In the genomic region with DNA sequence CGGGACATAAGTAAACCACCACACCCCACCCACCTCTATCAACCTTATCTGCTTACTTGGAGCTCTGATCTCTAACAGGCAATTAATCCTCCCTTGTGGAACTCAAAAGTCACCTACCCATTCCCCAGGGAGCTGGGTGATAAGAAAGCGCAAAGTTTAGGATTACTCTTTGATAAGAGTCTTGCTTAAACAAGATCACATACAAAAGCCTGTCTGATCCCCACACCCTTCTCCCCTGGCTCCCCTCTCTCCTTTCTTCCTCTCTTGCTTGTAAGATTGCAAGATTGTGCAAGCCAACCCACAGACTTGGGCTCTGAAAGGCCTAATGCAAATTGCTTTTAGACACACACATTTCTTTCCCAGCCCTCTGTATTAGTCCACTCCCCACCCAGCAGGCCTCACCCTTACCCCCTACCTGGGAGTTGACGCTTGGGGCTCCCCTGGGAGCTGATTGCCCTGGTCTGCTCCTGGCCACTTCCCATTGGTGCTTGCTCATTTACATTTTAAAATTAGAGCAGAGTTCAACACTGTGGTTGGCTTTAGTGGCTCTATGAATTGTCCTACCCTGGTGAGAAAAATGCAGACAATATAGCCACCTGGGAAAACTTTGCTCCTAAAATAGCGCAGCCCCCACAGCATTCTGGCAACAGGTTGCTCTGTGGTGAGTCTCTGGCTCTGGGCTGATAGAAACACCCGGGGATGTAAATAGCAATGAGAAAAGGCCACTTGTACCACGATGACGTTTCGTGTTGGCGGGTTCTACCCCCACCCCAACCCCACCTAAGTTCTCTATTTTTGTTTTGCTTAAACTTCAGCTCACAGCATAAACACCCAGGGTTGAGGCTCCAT, we compare ENCODE assay signal across 1 cellular context.
TF ChIP-seq lines count a peak whose summit lies in the region.

No MANE protein-coding gene starts in this region.

TF ChIP-seq in HepG2, 621 proteins besides CTCF, POLR2A, EP300 and RAD21 (continued from another document and continues in another):
- TF ChIP-seq THYN1 (CRISPR knock-in tag; IDR thresholded peaks at IDR 0.05; ENCODE audit: borderline replicate concordance, low read depth) (no peak), SALL1 (CRISPR knock-in tag; IDR thresholded peaks at IDR 0.05) (peak; percentile 37), BCL6 (CRISPR knock-in tag; IDR thresholded peaks at IDR 0.05) (peak; percentile 72), ZNF501 (CRISPR knock-in tag; IDR thresholded peaks at IDR 0.05) (0 out of 2 replicates have a peak, but pooled peaks have one; percentile 25), ZNF674 (CRISPR knock-in tag; IDR thresholded peaks at IDR 0.05; ENCODE audit: low read depth) (no peak), ZNF382 (CRISPR knock-in tag; IDR thresholded peaks at IDR 0.05; ENCODE audit: borderline replicate concordance) (no peak), KDM5A (IDR thresholded peaks at IDR 0.05; ENCODE audit: borderline replicate concordance, low read length) (no peak), ZNF839 (CRISPR knock-in tag; IDR thresholded peaks at IDR 0.05; ENCODE audit: borderline replicate concordance) (no peak), ZNF558 (CRISPR knock-in tag; IDR thresholded peaks at IDR 0.05; ENCODE audit: borderline replicate concordance) (peak; percentile 52; the same call in 1 of the 2 replicates), RFX3 (CRISPR knock-in tag; IDR thresholded peaks at IDR 0.05) (no peak), HMG20A (CRISPR knock-in tag; IDR thresholded peaks at IDR 0.05; ENCODE audit: borderline replicate concordance) (no peak; the same call in 1 of the 2 replicates), ZNF556 (CRISPR knock-in tag; IDR thresholded peaks at IDR 0.05; ENCODE audit: borderline replicate concordance) (no peak), ZNF713 (CRISPR knock-in tag; IDR thresholded peaks at IDR 0.05) (no peak), ZFX (CRISPR knock-in tag; IDR thresholded peaks at IDR 0.05; ENCODE audit: low read depth) (peak; percentile 38; the same call in 1 of the 2 replicates), ZNF644 (CRISPR knock-in tag; IDR thresholded peaks at IDR 0.05; ENCODE audit: low read depth) (peak; percentile 70; the same call in 1 of the 2 replicates), ZEB1 (IDR thresholded peaks at IDR 0.05; ENCODE audit: insufficient replicate concordance, low read depth) (peak; percentile 84), CBX2 (IDR thresholded peaks at IDR 0.05; ENCODE audit: low read depth, low read length) (no peak), CBX2 (CRISPR knock-in tag; IDR thresholded peaks at IDR 0.05; ENCODE audit: low read depth) (no peak), RELA (CRISPR knock-in tag; IDR thresholded peaks at IDR 0.05) (0 out of 2 replicates have a peak, but pooled peaks have one; percentile 19), IKZF1 (IDR thresholded peaks at IDR 0.05) (no peak), ZIK1 (CRISPR knock-in tag; IDR thresholded peaks at IDR 0.05; ENCODE audit: borderline replicate concordance, low read depth) (0 out of 2 replicates have a peak, but pooled peaks have one; percentile 64), SOX6 (IDR thresholded peaks at IDR 0.05) (no peak), SOX6 (CRISPR knock-in tag; IDR thresholded peaks at IDR 0.05) (peak; percentile 95), ZNF124 (CRISPR knock-in tag; IDR thresholded peaks at IDR 0.05) (no peak), TBX3 (IDR thresholded peaks at IDR 0.05; ENCODE audit: borderline replicate concordance) (no peak), MXI1 (IDR thresholded peaks at IDR 0.05; ENCODE audit: borderline replicate concordance, low read depth, low read length) (no peak), NFE2 (CRISPR knock-in tag; IDR thresholded peaks at IDR 0.05) (no peak), ZMAT3 (CRISPR knock-in tag; conservative IDR thresholded peaks at IDR 0.05) (no peak), ZNF614 (CRISPR knock-in tag; IDR thresholded peaks at IDR 0.05; ENCODE audit: borderline replicate concordance) (no peak)
- TF ChIP-seq, protein P1, sequence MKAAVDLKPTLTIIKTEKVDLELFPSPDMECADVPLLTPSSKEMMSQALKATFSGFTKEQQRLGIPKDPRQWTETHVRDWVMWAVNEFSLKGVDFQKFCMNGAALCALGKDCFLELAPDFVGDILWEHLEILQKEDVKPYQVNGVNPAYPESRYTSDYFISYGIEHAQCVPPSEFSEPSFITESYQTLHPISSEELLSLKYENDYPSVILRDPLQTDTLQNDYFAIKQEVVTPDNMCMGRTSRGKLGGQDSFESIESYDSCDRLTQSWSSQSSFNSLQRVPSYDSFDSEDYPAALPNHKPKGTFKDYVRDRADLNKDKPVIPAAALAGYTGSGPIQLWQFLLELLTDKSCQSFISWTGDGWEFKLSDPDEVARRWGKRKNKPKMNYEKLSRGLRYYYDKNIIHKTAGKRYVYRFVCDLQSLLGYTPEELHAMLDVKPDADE (CRISPR knock-in tag; IDR thresholded peaks at IDR 0.05), result no peak
- TF ChIP-seq, protein P2, sequence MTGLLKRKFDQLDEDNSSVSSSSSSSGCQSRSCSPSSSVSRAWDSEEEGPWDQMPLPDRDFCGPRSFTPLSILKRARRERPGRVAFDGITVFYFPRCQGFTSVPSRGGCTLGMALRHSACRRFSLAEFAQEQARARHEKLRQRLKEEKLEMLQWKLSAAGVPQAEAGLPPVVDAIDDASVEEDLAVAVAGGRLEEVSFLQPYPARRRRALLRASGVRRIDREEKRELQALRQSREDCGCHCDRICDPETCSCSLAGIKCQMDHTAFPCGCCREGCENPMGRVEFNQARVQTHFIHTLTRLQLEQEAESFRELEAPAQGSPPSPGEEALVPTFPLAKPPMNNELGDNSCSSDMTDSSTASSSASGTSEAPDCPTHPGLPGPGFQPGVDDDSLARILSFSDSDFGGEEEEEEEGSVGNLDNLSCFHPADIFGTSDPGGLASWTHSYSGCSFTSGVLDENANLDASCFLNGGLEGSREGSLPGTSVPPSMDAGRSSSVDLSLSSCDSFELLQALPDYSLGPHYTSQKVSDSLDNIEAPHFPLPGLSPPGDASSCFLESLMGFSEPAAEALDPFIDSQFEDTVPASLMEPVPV (CRISPR knock-in tag; IDR thresholded peaks at IDR 0.05), result no peak
- TF ChIP-seq, protein P3, sequence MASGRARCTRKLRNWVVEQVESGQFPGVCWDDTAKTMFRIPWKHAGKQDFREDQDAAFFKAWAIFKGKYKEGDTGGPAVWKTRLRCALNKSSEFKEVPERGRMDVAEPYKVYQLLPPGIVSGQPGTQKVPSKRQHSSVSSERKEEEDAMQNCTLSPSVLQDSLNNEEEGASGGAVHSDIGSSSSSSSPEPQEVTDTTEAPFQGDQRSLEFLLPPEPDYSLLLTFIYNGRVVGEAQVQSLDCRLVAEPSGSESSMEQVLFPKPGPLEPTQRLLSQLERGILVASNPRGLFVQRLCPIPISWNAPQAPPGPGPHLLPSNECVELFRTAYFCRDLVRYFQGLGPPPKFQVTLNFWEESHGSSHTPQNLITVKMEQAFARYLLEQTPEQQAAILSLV (CRISPR knock-in tag; IDR thresholded peaks at IDR 0.05; ENCODE audit: borderline replicate concordance), result no peak
- TF ChIP-seq, protein P4, sequence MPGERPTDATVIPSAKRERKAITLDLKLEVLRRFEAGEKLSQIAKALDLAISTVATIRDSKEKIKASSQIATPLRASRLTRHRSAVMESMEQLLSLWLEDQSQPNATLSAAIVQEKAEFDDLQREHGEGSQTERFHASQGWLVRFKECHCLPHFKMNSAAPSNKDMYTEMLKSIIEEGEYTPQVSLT (CRISPR knock-in tag; IDR thresholded peaks at IDR 0.05; ENCODE audit: borderline replicate concordance, low read depth), result no peak
- TF ChIP-seq, protein P5, sequence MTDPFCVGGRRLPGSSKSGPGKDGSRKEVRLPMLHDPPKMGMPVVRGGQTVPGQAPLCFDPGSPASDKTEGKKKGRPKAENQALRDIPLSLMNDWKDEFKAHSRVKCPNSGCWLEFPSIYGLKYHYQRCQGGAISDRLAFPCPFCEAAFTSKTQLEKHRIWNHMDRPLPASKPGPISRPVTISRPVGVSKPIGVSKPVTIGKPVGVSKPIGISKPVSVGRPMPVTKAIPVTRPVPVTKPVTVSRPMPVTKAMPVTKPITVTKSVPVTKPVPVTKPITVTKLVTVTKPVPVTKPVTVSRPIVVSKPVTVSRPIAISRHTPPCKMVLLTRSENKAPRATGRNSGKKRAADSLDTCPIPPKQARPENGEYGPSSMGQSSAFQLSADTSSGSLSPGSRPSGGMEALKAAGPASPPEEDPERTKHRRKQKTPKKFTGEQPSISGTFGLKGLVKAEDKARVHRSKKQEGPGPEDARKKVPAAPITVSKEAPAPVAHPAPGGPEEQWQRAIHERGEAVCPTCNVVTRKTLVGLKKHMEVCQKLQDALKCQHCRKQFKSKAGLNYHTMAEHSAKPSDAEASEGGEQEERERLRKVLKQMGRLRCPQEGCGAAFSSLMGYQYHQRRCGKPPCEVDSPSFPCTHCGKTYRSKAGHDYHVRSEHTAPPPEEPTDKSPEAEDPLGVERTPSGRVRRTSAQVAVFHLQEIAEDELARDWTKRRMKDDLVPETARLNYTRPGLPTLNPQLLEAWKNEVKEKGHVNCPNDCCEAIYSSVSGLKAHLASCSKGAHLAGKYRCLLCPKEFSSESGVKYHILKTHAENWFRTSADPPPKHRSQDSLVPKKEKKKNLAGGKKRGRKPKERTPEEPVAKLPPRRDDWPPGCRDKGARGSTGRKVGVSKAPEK (CRISPR knock-in tag; IDR thresholded peaks at IDR 0.05; ENCODE audit: borderline replicate concordance), result no peak
- TF ChIP-seq, protein P6, sequence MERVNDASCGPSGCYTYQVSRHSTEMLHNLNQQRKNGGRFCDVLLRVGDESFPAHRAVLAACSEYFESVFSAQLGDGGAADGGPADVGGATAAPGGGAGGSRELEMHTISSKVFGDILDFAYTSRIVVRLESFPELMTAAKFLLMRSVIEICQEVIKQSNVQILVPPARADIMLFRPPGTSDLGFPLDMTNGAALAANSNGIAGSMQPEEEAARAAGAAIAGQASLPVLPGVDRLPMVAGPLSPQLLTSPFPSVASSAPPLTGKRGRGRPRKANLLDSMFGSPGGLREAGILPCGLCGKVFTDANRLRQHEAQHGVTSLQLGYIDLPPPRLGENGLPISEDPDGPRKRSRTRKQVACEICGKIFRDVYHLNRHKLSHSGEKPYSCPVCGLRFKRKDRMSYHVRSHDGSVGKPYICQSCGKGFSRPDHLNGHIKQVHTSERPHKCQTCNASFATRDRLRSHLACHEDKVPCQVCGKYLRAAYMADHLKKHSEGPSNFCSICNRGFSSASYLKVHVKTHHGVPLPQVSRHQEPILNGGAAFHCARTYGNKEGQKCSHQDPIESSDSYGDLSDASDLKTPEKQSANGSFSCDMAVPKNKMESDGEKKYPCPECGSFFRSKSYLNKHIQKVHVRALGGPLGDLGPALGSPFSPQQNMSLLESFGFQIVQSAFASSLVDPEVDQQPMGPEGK (CRISPR knock-in tag; IDR thresholded peaks at IDR 0.05), result peak; percentile 89; the same call in 1 of the 2 replicates
- TF ChIP-seq, protein P7, sequence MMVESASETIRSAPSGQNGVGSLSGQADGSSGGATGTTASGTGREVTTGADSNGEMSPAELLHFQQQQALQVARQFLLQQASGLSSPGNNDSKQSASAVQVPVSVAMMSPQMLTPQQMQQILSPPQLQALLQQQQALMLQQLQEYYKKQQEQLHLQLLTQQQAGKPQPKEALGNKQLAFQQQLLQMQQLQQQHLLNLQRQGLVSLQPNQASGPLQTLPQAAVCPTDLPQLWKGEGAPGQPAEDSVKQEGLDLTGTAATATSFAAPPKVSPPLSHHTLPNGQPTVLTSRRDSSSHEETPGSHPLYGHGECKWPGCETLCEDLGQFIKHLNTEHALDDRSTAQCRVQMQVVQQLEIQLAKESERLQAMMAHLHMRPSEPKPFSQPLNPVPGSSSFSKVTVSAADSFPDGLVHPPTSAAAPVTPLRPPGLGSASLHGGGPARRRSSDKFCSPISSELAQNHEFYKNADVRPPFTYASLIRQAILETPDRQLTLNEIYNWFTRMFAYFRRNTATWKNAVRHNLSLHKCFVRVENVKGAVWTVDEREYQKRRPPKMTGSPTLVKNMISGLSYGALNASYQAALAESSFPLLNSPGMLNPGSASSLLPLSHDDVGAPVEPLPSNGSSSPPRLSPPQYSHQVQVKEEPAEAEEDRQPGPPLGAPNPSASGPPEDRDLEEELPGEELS (CRISPR knock-in tag; IDR thresholded peaks at IDR 0.05), result peak; percentile 93
- TF ChIP-seq, protein P8, sequence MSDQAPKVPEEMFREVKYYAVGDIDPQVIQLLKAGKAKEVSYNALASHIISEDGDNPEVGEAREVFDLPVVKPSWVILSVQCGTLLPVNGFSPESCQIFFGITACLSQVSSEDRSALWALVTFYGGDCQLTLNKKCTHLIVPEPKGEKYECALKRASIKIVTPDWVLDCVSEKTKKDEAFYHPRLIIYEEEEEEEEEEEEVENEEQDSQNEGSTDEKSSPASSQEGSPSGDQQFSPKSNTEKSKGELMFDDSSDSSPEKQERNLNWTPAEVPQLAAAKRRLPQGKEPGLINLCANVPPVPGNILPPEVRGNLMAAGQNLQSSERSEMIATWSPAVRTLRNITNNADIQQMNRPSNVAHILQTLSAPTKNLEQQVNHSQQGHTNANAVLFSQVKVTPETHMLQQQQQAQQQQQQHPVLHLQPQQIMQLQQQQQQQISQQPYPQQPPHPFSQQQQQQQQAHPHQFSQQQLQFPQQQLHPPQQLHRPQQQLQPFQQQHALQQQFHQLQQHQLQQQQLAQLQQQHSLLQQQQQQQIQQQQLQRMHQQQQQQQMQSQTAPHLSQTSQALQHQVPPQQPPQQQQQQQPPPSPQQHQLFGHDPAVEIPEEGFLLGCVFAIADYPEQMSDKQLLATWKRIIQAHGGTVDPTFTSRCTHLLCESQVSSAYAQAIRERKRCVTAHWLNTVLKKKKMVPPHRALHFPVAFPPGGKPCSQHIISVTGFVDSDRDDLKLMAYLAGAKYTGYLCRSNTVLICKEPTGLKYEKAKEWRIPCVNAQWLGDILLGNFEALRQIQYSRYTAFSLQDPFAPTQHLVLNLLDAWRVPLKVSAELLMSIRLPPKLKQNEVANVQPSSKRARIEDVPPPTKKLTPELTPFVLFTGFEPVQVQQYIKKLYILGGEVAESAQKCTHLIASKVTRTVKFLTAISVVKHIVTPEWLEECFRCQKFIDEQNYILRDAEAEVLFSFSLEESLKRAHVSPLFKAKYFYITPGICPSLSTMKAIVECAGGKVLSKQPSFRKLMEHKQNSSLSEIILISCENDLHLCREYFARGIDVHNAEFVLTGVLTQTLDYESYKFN (CRISPR knock-in tag; conservative IDR thresholded peaks at IDR 0.05), result peak; percentile 90
- TF ChIP-seq, protein P9, sequence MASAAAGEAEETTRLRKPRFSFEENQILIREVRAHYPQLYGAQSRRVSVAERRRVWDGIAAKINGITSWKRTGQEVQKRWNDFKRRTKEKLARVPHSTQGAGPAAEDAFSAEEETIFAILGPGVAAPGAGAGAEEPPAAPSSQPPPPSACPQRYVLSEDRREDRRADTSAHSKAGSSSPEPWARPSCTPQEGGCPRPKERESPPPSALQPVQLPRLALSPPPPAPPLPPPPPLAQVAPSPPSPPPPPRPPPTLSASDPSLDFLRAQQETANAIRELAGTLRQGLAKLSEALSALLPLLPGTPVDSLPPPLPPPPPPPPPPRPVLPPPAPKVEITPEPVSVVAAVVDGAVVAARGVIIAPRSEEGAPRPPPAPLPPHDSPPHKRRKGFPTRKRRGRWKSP (CRISPR knock-in tag; IDR thresholded peaks at IDR 0.05), result peak; percentile 85
- TF ChIP-seq, protein P10, sequence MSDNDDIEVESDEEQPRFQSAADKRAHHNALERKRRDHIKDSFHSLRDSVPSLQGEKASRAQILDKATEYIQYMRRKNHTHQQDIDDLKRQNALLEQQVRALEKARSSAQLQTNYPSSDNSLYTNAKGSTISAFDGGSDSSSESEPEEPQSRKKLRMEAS (IDR thresholded peaks at IDR 0.05), result peak; percentile 34; the same call in 1 of the 2 replicates
